In the genomic region with DNA sequence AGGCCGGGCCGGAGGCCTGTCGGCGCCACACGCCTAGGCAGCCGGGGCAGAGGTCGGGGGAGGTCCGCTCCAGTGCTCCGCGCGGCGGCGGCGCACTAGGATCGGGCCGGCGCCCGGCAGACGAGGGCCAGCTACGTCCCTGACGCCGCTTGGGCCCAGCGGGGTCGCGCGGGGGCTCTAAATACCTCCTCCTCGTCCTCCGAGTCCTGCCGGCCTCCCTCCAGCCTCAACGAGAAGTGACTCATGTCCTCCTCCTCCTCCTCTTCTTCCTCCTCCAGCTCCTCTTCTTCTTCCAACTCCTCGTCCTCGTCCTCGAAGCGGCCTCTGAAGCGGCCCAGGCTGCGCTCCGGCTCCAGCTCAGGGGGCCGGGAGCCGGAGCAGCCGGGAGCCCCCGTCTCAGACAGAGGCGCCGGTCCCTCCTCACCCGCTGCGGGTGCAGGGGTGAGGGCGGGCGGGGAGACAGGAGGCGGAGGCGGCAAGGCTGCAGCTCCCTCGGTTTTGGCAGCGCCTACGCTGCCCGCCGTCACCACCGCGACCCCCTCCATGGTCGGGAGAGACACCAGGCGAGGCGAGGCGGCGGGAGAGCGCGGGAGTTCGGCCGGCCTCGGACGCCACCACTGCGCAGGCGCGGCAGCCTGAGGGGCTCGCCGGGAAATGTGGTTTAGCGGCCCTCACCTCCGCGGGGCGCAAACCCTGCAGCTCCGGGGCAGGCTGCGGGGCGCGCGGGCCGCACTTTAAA, we compare ENCODE assay signal across 1 cellular context.
TF ChIP-seq lines count a peak whose summit lies in the region.

Gene PCGF6 (minus strand): TSS at position 619 of the 739 bp plus-strand sequence. CDS start 74 bp downstream, at position 545.

TF ChIP-seq in K562, 482 proteins besides CTCF, POLR2A, EP300 and RAD21 (continued from another document and continues in another):
- TF ChIP-seq DLX4 (CRISPR knock-in tag; IDR thresholded peaks at IDR 0.05) (no peak), NCOA4 (IDR thresholded peaks at IDR 0.05; ENCODE audit: partially characterized antibody) (no peak), RBM17 (IDR thresholded peaks at IDR 0.05; ENCODE audit: borderline replicate concordance, low read depth, low read length) (no peak), NCOR1 (IDR thresholded peaks at IDR 0.05) (no peak), GATAD2B (IDR thresholded peaks at IDR 0.05; ENCODE audit: borderline replicate concordance) (no peak), NR2C1 (IDR thresholded peaks at IDR 0.05) (no peak), NR2C1 (tag; IDR thresholded peaks at IDR 0.05) (no peak), RBM25 (IDR thresholded peaks at IDR 0.05; ENCODE audit: low read depth, low read length, severe bottlenecking) (peak; percentile 10), MYC (IDR thresholded peaks at IDR 0.05; ENCODE audit: low read depth, low read length) (peak; percentile 48; the same call in 1 of the 2 replicates), MYC (CRISPR knock-in tag; IDR thresholded peaks at IDR 0.05; ENCODE audit: borderline replicate concordance, low read depth) (no peak), SUPT5H (IDR thresholded peaks at IDR 0.05) (peak; percentile 53; the same call in 1 of the 2 replicates), HDAC3 (IDR thresholded peaks at IDR 0.05; ENCODE audit: borderline replicate concordance, partially characterized antibody) (no peak), BRD4 (IDR thresholded peaks at IDR 0.05) (no peak), SRSF1 (IDR thresholded peaks at IDR 0.05; ENCODE audit: low read depth, low read length) (no peak), RERE (CRISPR knock-in tag; IDR thresholded peaks at IDR 0.05; ENCODE audit: borderline replicate concordance) (no peak), PRPF4 (IDR thresholded peaks at IDR 0.05; ENCODE audit: insufficient read depth, low read depth, low read length, poor library complexity, severe bottlenecking) (no peak), CREB5 (CRISPR knock-in tag; IDR thresholded peaks at IDR 0.05) (no peak), SAFB2 (IDR thresholded peaks at IDR 0.05; ENCODE audit: borderline replicate concordance, low read depth, low read length, severe bottlenecking) (no peak), HMGN3 (IDR thresholded peaks at IDR 0.05; ENCODE audit: borderline replicate concordance, extremely low read depth, insufficient read length, low read depth, low read length) (no peak), MECOM (CRISPR knock-in tag; IDR thresholded peaks at IDR 0.05) (no peak), GABPA (tag; conservative IDR thresholded peaks at IDR 0.05; ENCODE audit: low read depth) (no peak), ZNF699 (CRISPR knock-in tag; IDR thresholded peaks at IDR 0.05; ENCODE audit: insufficient replicate concordance) (no peak), ZNF324 (CRISPR knock-in tag; IDR thresholded peaks at IDR 0.05) (no peak), ZNF146 (CRISPR knock-in tag; IDR thresholded peaks at IDR 0.05; ENCODE audit: unreplicated experiment) (no peak), MAFK (IDR thresholded peaks at IDR 0.05; ENCODE audit: low read length) (no peak), STAT5A (IDR thresholded peaks at IDR 0.05; ENCODE audit: borderline replicate concordance, low read length) (no peak), MAZ (CRISPR knock-in tag; conservative IDR thresholded peaks at IDR 0.05 in 1 of 2, IDR thresholded peaks at IDR 0.05 in 1 of 2) (peak; percentile 16 to 52; a peak in 3 of 4 replicates), ARNT (IDR thresholded peaks at IDR 0.05) (no peak), PCBP1 (IDR thresholded peaks at IDR 0.05; ENCODE audit: low read depth, low read length, poor library complexity, severe bottlenecking) (peak; percentile 50), ZNF263 (CRISPR knock-in tag; IDR thresholded peaks at IDR 0.05; ENCODE audit: borderline replicate concordance) (peak; percentile 69), GTF2F1 (IDR thresholded peaks at IDR 0.05; ENCODE audit: low read depth, low read length) (no peak), ELF4 (CRISPR knock-in tag; IDR thresholded peaks at IDR 0.05) (no peak)
- TF ChIP-seq, protein P1, sequence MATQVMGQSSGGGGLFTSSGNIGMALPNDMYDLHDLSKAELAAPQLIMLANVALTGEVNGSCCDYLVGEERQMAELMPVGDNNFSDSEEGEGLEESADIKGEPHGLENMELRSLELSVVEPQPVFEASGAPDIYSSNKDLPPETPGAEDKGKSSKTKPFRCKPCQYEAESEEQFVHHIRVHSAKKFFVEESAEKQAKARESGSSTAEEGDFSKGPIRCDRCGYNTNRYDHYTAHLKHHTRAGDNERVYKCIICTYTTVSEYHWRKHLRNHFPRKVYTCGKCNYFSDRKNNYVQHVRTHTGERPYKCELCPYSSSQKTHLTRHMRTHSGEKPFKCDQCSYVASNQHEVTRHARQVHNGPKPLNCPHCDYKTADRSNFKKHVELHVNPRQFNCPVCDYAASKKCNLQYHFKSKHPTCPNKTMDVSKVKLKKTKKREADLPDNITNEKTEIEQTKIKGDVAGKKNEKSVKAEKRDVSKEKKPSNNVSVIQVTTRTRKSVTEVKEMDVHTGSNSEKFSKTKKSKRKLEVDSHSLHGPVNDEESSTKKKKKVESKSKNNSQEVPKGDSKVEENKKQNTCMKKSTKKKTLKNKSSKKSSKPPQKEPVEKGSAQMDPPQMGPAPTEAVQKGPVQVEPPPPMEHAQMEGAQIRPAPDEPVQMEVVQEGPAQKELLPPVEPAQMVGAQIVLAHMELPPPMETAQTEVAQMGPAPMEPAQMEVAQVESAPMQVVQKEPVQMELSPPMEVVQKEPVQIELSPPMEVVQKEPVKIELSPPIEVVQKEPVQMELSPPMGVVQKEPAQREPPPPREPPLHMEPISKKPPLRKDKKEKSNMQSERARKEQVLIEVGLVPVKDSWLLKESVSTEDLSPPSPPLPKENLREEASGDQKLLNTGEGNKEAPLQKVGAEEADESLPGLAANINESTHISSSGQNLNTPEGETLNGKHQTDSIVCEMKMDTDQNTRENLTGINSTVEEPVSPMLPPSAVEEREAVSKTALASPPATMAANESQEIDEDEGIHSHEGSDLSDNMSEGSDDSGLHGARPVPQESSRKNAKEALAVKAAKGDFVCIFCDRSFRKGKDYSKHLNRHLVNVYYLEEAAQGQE (CRISPR knock-in tag; IDR thresholded peaks at IDR 0.05; ENCODE audit: low read depth): no peak
- TF ChIP-seq, protein P2, sequence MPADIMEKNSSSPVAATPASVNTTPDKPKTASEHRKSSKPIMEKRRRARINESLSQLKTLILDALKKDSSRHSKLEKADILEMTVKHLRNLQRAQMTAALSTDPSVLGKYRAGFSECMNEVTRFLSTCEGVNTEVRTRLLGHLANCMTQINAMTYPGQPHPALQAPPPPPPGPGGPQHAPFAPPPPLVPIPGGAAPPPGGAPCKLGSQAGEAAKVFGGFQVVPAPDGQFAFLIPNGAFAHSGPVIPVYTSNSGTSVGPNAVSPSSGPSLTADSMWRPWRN (IDR thresholded peaks at IDR 0.05; ENCODE audit: low read depth): no peak
- TF ChIP-seq, protein P3, sequence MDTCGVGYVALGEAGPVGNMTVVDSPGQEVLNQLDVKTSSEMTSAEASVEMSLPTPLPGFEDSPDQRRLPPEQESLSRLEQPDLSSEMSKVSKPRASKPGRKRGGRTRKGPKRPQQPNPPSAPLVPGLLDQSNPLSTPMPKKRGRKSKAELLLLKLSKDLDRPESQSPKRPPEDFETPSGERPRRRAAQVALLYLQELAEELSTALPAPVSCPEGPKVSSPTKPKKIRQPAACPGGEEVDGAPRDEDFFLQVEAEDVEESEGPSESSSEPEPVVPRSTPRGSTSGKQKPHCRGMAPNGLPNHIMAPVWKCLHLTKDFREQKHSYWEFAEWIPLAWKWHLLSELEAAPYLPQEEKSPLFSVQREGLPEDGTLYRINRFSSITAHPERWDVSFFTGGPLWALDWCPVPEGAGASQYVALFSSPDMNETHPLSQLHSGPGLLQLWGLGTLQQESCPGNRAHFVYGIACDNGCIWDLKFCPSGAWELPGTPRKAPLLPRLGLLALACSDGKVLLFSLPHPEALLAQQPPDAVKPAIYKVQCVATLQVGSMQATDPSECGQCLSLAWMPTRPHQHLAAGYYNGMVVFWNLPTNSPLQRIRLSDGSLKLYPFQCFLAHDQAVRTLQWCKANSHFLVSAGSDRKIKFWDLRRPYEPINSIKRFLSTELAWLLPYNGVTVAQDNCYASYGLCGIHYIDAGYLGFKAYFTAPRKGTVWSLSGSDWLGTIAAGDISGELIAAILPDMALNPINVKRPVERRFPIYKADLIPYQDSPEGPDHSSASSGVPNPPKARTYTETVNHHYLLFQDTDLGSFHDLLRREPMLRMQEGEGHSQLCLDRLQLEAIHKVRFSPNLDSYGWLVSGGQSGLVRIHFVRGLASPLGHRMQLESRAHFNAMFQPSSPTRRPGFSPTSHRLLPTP (IDR thresholded peaks at IDR 0.05; ENCODE audit: borderline replicate concordance, extremely low read depth, insufficient read length): no peak
- TF ChIP-seq, protein P4, sequence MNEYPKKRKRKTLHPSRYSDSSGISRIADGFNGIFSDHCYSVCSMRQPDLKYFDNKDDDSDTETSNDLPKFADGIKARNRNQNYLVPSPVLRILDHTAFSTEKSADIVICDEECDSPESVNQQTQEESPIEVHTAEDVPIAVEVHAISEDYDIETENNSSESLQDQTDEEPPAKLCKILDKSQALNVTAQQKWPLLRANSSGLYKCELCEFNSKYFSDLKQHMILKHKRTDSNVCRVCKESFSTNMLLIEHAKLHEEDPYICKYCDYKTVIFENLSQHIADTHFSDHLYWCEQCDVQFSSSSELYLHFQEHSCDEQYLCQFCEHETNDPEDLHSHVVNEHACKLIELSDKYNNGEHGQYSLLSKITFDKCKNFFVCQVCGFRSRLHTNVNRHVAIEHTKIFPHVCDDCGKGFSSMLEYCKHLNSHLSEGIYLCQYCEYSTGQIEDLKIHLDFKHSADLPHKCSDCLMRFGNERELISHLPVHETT (CRISPR knock-in tag; conservative IDR thresholded peaks at IDR 0.05 in 1 of 2, IDR thresholded peaks at IDR 0.05 in 1 of 2): no peak
- TF ChIP-seq, protein P5, sequence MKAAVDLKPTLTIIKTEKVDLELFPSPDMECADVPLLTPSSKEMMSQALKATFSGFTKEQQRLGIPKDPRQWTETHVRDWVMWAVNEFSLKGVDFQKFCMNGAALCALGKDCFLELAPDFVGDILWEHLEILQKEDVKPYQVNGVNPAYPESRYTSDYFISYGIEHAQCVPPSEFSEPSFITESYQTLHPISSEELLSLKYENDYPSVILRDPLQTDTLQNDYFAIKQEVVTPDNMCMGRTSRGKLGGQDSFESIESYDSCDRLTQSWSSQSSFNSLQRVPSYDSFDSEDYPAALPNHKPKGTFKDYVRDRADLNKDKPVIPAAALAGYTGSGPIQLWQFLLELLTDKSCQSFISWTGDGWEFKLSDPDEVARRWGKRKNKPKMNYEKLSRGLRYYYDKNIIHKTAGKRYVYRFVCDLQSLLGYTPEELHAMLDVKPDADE (conservative IDR thresholded peaks at IDR 0.05; ENCODE audit: control insufficient read depth, low read depth, low read length): 0 out of 2 replicates have a peak, but pooled peaks have one; percentile 17
